ENCODE assay signal across 1 cellular context in genomic region chr5:32270946-32271345, GRCh38.
TF ChIP-seq lines count a peak whose summit lies in the region.

No MANE protein-coding gene starts in this region.

TF ChIP-seq in HepG2, 621 proteins besides CTCF, POLR2A, EP300 and RAD21 (continued from another document):
- TF ChIP-seq ZUFSP (CRISPR knock-in tag; IDR thresholded peaks at IDR 0.05; ENCODE audit: borderline replicate concordance) (no peak), ZBTB44 (CRISPR knock-in tag; IDR thresholded peaks at IDR 0.05) (no peak), MIER2 (CRISPR knock-in tag; IDR thresholded peaks at IDR 0.05) (no peak), ZNF781 (CRISPR knock-in tag; IDR thresholded peaks at IDR 0.05; ENCODE audit: borderline replicate concordance, not compliant biosample characterization) (no peak), ZFP90 (CRISPR knock-in tag; IDR thresholded peaks at IDR 0.05; ENCODE audit: borderline replicate concordance) (no peak), GPN1 (CRISPR knock-in tag; IDR thresholded peaks at IDR 0.05; ENCODE audit: borderline replicate concordance) (no peak), NCOR1 (IDR thresholded peaks at IDR 0.05; ENCODE audit: borderline replicate concordance, low read length) (no peak), ZNF670 (CRISPR knock-in tag; IDR thresholded peaks at IDR 0.05; ENCODE audit: borderline replicate concordance) (no peak), MEIS2 (CRISPR knock-in tag; IDR thresholded peaks at IDR 0.05) (no peak), MAFF (IDR thresholded peaks at IDR 0.05; ENCODE audit: low read depth, low read length) (no peak)
TF ChIP-seq in HepG2: peak in this region for 0.
